Comparison of ENCODE assay signal across 16 cellular contexts in the genomic region with DNA sequence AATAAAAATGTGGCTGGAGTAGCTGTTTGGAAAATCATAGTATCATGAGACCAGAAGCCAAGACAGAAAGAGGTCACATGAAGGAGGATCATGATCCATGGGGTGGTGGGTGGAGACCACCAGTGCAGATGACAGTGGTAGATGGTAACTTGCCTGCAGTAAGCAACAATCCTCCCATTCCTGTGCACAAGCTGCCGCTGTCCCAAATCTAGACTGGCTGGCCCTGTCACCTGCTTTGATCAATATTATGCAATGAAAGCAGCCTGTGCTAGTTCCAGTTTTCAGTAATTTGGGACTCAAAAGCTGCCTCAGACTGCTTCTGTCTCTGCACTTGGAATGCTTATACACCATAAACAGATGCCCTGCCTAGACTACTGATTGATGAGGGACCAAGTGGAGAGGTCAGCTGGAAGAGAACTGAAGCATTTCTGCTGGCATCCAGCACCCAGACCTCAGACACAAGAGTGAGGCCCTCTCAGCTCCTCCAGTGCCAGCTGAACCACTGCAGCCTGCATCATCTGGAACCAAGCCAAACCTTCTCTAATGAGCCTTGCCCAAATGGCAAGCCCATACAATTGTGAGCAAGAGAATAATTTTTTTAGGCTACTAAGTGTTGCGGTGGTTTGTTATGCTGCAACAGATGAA. TPM values are rescaled to one million over a fixed set of nuclear protein-coding genes. Genes with fewer than 3 reads are reported as not detected.
DNase-seq lines count a peak whose midpoint lies in the region; ATAC-seq and TF ChIP-seq lines count a peak whose summit lies in the region.
"Had no signal": no experiment of that assay in that cellular context is flagged by ENCODE, and none has a peak within 500 bp of the region (broad histone marks: within the 10 kb centered on the region; RNA-seq: fewer than 3 reads in every experiment).

No MANE protein-coding gene starts in this region.

- H3K4me1 ChIP-seq in SK-N-SH (ENCODE audit: control insufficient read depth in 1 of 2, insufficient read depth in 2 of 2, low read depth in 1 of 2, low read length in 1 of 2) (peaks cover 0 to 5% of the 10 kb centered on the region in 2 experiments; a peak in 1 of 4 replicates), lower lobe of right lung (no peaks in the 10 kb centered on the region)
- H3K4me1 ChIP-seq: heart left ventricle had no signal

- H3K36me3 Mint-ChIP-seq in stimulated activated effector memory CD8-positive, alpha-beta T cell treated with anti-CD3 and anti-CD28 coated beads, Interleukin-12 subunit alpha, Interleukin-12 subunit beta, amount 100 ng/mL, for 72 hours = no peaks in the 10 kb centered on the region
- H3K36me3 Mint-ChIP-seq: memory B cell had no signal

- TF ChIP-seq CTCF in SK-N-SH (IDR thresholded peaks at IDR 0.05) (no peak), lower lobe of right lung (IDR thresholded peaks at IDR 0.05) (no peak)

- intact Hi-C loops in lower lobe of right lung (cut with DNase I) = no loop called here

- in situ Hi-C loops in KBM-7 (cut with MboI; ENCODE audit: low pct_unique_long_range_greater_than_20kb, low sequenced_read_pairs) = no loop called here

- no peaks in the 10 kb centered on the region for H3K9me2 ChIP-seq in SK-N-SH

- DNase-seq in Daoy (ENCODE audit: low read depth) (peak; percentile 53), NCI-H1694 treated with DMSO at 0.1 percent for 48 hours (lab: John Stamatoyannopoulos, UW) (peak; percentile 56), SK-N-SH (no peak), lower lobe of right lung (no peak), KBM-7 (no peak), GM19238 (ENCODE audit: insufficient read length, low spot score) (no peak)
- no peak for DNase-seq in stimulated activated effector memory CD8-positive, alpha-beta T cell treated with anti-CD3 and anti-CD28 coated beads, Interleukin-12 subunit alpha, Interleukin-12 subunit beta, amount 100 ng/mL, for 72 hours (ENCODE audit: low spot score in 2 of 2)
- DNase-seq: activated T-cell treated with anti-CD3 and anti-CD28 coated beads for 4 hours; CD4-positive, alpha-beta T cell; heart left ventricle; NCI-H146; stimulated activated CD4-positive, alpha-beta T cell treated with anti-CD3 and anti-CD28 coated beads, Interleukin-4, amount 100 ng/mL, for 1 hour; stimulated activated naive CD8-positive, alpha-beta T cell treated with anti-CD3 and anti-CD28 coated beads, Interleukin-15, amount 100 ng/mL, for 72 hours had no signal

- 96% methylated on average over 2 of the region's 2 CpGs for WGBS in SK-N-SH (ENCODE audit: low lambda C conversion rate)

- no peaks in the 10 kb centered on the region for H3F3A ChIP-seq in SK-N-SH (replicated peaks; ENCODE audit: insufficient read depth)

- H3K27ac ChIP-seq in SK-N-SH (ENCODE audit: low read depth in 2 of 2, low read length in 1 of 2) = no peak overlapping the region
- H3K27ac ChIP-seq in lower lobe of right lung = no peak overlapping the region
- H3K27ac ChIP-seq: VCaP had no signal

- H2AFZ ChIP-seq in SK-N-SH (ENCODE audit: low read depth) = no peak overlapping the region

- no peaks in the 10 kb centered on the region for H3K4me1 Mint-ChIP-seq in stimulated activated effector memory CD8-positive, alpha-beta T cell treated with anti-CD3 and anti-CD28 coated beads, Interleukin-12 subunit alpha, Interleukin-12 subunit beta, amount 100 ng/mL, for 72 hours
- H3K4me1 Mint-ChIP-seq: memory B cell; stimulated activated naive CD8-positive, alpha-beta T cell treated with anti-CD3 and anti-CD28 coated beads, Interleukin-15, amount 100 ng/mL, for 72 hours had no signal

- H3K9me3 ChIP-seq in SK-N-SH (no peaks in the 10 kb centered on the region), lower lobe of right lung (no peaks in the 10 kb centered on the region)
- H3K9me3 ChIP-seq: heart left ventricle had no signal

- H3K4me2 ChIP-seq in SK-N-SH = no peak overlapping the region

- H3K27ac Mint-ChIP-seq in stimulated activated effector memory CD8-positive, alpha-beta T cell treated with anti-CD3 and anti-CD28 coated beads, Interleukin-12 subunit alpha, Interleukin-12 subunit beta, amount 100 ng/mL, for 72 hours = no peak overlapping the region
- H3K27ac Mint-ChIP-seq: CD4-positive, alpha-beta T cell; memory B cell; stimulated activated naive CD8-positive, alpha-beta T cell treated with anti-CD3 and anti-CD28 coated beads, Interleukin-15, amount 100 ng/mL, for 72 hours had no signal

- H4K20me1 ChIP-seq in SK-N-SH (ENCODE audit: insufficient read depth) = no peaks in the 10 kb centered on the region

- no peak overlapping the region for H3K4me3 Mint-ChIP-seq in stimulated activated effector memory CD8-positive, alpha-beta T cell treated with anti-CD3 and anti-CD28 coated beads, Interleukin-12 subunit alpha, Interleukin-12 subunit beta, amount 100 ng/mL, for 72 hours
- H3K4me3 Mint-ChIP-seq: CD4-positive, alpha-beta T cell; memory B cell; stimulated activated naive CD8-positive, alpha-beta T cell treated with anti-CD3 and anti-CD28 coated beads, Interleukin-15, amount 100 ng/mL, for 72 hours had no signal

- H3K36me3 ChIP-seq in SK-N-SH (replicated peaks in 1 of 2; ENCODE audit: control insufficient read depth in 1 of 2, insufficient read depth in 2 of 2, low read length in 1 of 2) (no peaks in the 10 kb centered on the region), lower lobe of right lung (no peaks in the 10 kb centered on the region)
- H3K36me3 ChIP-seq: heart left ventricle had no signal

- H3K9me3 Mint-ChIP-seq in stimulated activated effector memory CD8-positive, alpha-beta T cell treated with anti-CD3 and anti-CD28 coated beads, Interleukin-12 subunit alpha, Interleukin-12 subunit beta, amount 100 ng/mL, for 72 hours = no peaks in the 10 kb centered on the region
- H3K9me3 Mint-ChIP-seq: CD4-positive, alpha-beta T cell; memory B cell; stimulated activated naive CD8-positive, alpha-beta T cell treated with anti-CD3 and anti-CD28 coated beads, Interleukin-15, amount 100 ng/mL, for 72 hours had no signal

- no peak for TF ChIP-seq RAD21 in SK-N-SH (IDR thresholded peaks at IDR 0.05; ENCODE audit: low read length)

- H3K4me3 ChIP-seq in SK-N-SH (ENCODE audit: low read depth in 2 of 2, low read length in 1 of 2) (no peak overlapping the region), lower lobe of right lung (no peak overlapping the region)
- H3K4me3 ChIP-seq: heart left ventricle had no signal

- no peak for TF ChIP-seq EP300 in SK-N-SH (IDR thresholded peaks at IDR 0.05; ENCODE audit: borderline replicate concordance in 1 of 2, low read depth in 1 of 2, low read length in 1 of 2)

- H3K27me3 ChIP-seq in SK-N-SH (ENCODE audit: insufficient read depth) = no peaks in the 10 kb centered on the region
- no peaks in the 10 kb centered on the region for H3K27me3 ChIP-seq in lower lobe of right lung (ENCODE audit: low read depth)
- H3K27me3 ChIP-seq: heart left ventricle had no signal

- H3K9ac ChIP-seq in SK-N-SH = no peak overlapping the region

- CTCF ChIA-PET in SK-N-SH (lab: Yijun Ruan, JAX) = interaction anchor here (1.1 to 1.8 kb wide), 2 partner anchors 9 to 151 kb away, joined by 3 to 8 read pairs; no protein-coding TSS in a partner anchor

- peaks cover 8% of the 10 kb centered on the region; the same call in 1 of the 2 replicates for H3K79me2 ChIP-seq in SK-N-SH (ENCODE audit: insufficient read depth)

- ATAC-seq in lower lobe of right lung = peak; percentile 43 to 62
- ATAC-seq in stimulated activated effector memory CD8-positive, alpha-beta T cell treated with anti-CD3 and anti-CD28 coated beads, Interleukin-12 subunit alpha, Interleukin-12 subunit beta, amount 100 ng/mL, for 72 hours = no peak
- ATAC-seq in HG02885 (IDR thresholded peaks at IDR 0.05; ENCODE audit: poor library complexity, unreplicated experiment) = no peak
- ATAC-seq: heart left ventricle; stimulated activated naive CD8-positive, alpha-beta T cell treated with anti-CD3 and anti-CD28 coated beads, Interleukin-15, amount 100 ng/mL, for 72 hours had no signal

- POLR2A ChIA-PET in SK-N-SH (lab: Yijun Ruan, JAX) = no interaction called here

TF ChIP-seq in SK-N-SH, 30 proteins besides CTCF, POLR2A, EP300 and RAD21:
- TF ChIP-seq RCOR1 (IDR thresholded peaks at IDR 0.05; ENCODE audit: low read length) (no peak), NFIC (IDR thresholded peaks at IDR 0.05; ENCODE audit: borderline replicate concordance) (peak; percentile 61)
- TF ChIP-seq, protein P1, sequence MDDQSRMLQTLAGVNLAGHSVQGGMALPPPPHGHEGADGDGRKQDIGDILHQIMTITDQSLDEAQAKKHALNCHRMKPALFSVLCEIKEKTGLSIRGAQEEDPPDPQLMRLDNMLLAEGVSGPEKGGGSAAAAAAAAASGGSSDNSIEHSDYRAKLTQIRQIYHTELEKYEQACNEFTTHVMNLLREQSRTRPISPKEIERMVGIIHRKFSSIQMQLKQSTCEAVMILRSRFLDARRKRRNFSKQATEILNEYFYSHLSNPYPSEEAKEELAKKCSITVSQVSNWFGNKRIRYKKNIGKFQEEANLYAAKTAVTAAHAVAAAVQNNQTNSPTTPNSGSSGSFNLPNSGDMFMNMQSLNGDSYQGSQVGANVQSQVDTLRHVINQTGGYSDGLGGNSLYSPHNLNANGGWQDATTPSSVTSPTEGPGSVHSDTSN (IDR thresholded peaks at IDR 0.05) = peak; percentile 51; the same call in 1 of the 2 replicates

RNA-seq across cellular contexts. Expression of a gene that starts 25.0 kb away (rescaled TPM):
- 6.5 and 15.4 TPM in 2 replicates for total RNA-seq in Daoy (2014; rRNA removed; shearing (Covaris generic))
- polyA plus RNA-seq in SK-N-SH (2012; rRNA removed) = 5.0 and 7.3 TPM in 2 replicates
- 3.4 and 7.4 TPM in 2 replicates for polyA plus RNA-seq in SK-N-SH (2012; cell fraction: cytosol; rRNA removed)
- polyA plus RNA-seq in SK-N-SH (2012; cell fraction: nucleus; rRNA removed) = 6.0 and 6.7 TPM in 2 replicates
- total RNA-seq in lower lobe of right lung = 14.0 TPM
- total RNA-seq: CD4-positive, alpha-beta T cell had no signal

Comparison
In these comparisons a context has a peak if more than half of its experiments do, and no peak if none do; other contexts are left out.
1. DNase-seq: peak in Daoy (single experiment) and NCI-H1694 treated with DMSO at 0.1 percent for 48 hours (single experiment); none in SK-N-SH (single experiment), lower lobe of right lung (single experiment), stimulated activated effector memory CD8-positive, alpha-beta T cell treated with anti-CD3 and anti-CD28 coated beads, Interleukin-12 subunit alpha, Interleukin-12 subunit beta, amount 100 ng/mL, for 72 hours (0 of 2), KBM-7 (single experiment) and GM19238 (single experiment).
2. ATAC-seq: peak in lower lobe of right lung (2 of 2); none in stimulated activated effector memory CD8-positive, alpha-beta T cell treated with anti-CD3 and anti-CD28 coated beads, Interleukin-12 subunit alpha, Interleukin-12 subunit beta, amount 100 ng/mL, for 72 hours (single experiment) and HG02885 (single experiment).